ENCODE assay signal across 10 cellular contexts in the genomic region with DNA sequence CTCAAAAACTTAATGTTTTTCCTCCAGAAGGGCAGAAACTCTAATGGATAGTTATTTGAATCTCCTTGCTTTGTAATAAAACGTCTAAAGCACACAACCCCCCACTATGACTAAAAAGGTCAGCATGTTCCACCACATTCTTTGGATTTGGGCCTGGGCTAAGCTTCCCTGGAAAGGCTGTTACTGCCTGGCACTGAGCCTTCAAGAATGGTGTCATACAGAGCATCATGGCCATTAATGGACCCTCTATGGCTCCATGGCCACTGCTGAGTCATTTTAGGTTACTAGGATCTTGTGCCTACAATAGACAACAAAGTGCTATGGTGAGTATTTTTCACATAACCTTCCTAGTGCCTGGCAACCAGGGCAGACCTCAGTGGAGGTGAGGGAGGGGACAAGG.
A peak's percentile ranks its signal among the peaks of the same experiment; 100 is the strongest.
DNase-seq lines count a peak whose midpoint lies in the region; ATAC-seq and TF ChIP-seq lines count a peak whose summit lies in the region.
"Had no signal": no experiment of that assay in that cellular context is flagged by ENCODE, and none has a peak within 500 bp of the region (broad histone marks: within the 10 kb centered on the region; RNA-seq: fewer than 3 reads in every experiment).

No MANE protein-coding gene starts in this region.

- DNase-seq in Right ventricle myocardium inferior (ENCODE audit: missing footprints) = peak; percentile 62
- no peak for DNase-seq in cardiac septum (ENCODE audit: low spot score)
- peak; percentile 60 for DNase-seq in epithelial cell of prostate (ENCODE audit: low read depth, low spot score)
- DNase-seq in mucosa of gallbladder (ENCODE audit: low spot score) = peak; percentile 32
- DNase-seq in aorta = peak; percentile 80 to 86
- DNase-seq in GM13976 (ENCODE audit: low spot score) = no peak
- DNase-seq: 8988T; activated CD8-positive, alpha-beta memory T cell treated with anti-CD3 and anti-CD28 coated beads, Interleukin-2, amount 50 U/mL, for 4 hours had no signal

- H3K36me3 ChIP-seq in aorta (ENCODE audit: control insufficient read depth in 1 of 2, insufficient read depth in 2 of 2, low read length in 1 of 2) = no peaks in the 10 kb centered on the region

- H3K27ac ChIP-seq in epithelial cell of prostate (peak overlapping the region; percentile 18), aorta (ENCODE audit: low read depth in 1 of 2, low read length in 2 of 2) (peak overlapping the region; percentile 77 to 98)

- no peak for TF ChIP-seq CTCF in GM13976 (IDR thresholded peaks at IDR 0.05; ENCODE audit: borderline replicate concordance, control extremely low read depth, extremely low read depth, insufficient read depth, missing control alignments)

- in situ Hi-C loops in GM13976 (cut with MboI; ENCODE audit: low sequenced_read_pairs, unreplicated experiment) = no loop called here

- H3K9me3 ChIP-seq in aorta (ENCODE audit: control insufficient read depth, low read length) = no peaks in the 10 kb centered on the region

- ATAC-seq in Right ventricle myocardium inferior (peak; percentile 75), aorta (ENCODE audit: low FRiP score) (peak; percentile 93), GM18498 (IDR thresholded peaks at IDR 0.05; ENCODE audit: unreplicated experiment) (no peak), GM21423 (IDR thresholded peaks at IDR 0.05; ENCODE audit: unreplicated experiment) (no peak)

- peaks cover 2 to 3% of the 10 kb centered on the region in 2 donors for H3K4me1 ChIP-seq in aorta (ENCODE audit: control insufficient read depth in 1 of 2, insufficient read depth in 2 of 2, low read length in 2 of 2)

- no peak overlapping the region for H3K4me3 ChIP-seq in aorta (ENCODE audit: low read length in 2 of 2)

- intact Hi-C loops in Right ventricle myocardium inferior (cut with DNase I) (no loop called here), cardiac septum (cut with DNase I) (no loop called here), aorta (cut with DNase I) (no loop called here)

- H3K27me3 ChIP-seq in aorta (ENCODE audit: control insufficient read depth in 1 of 2, insufficient read depth in 2 of 2, low read length in 1 of 2) = no peaks in the 10 kb centered on the region

- WGBS in aorta, 2 donors = 0 to 2% methylated on average over 1 of the region's 1 CpG

Comparison
In these comparisons a context has a peak if more than half of its experiments do, and no peak if none do; other contexts are left out.
1. DNase-seq: peak in Right ventricle myocardium inferior (single experiment), epithelial cell of prostate (single experiment), mucosa of gallbladder (single experiment) and aorta (2 of 2); none in cardiac septum (single experiment) and GM13976 (single experiment).
2. ATAC-seq: peak in Right ventricle myocardium inferior (single experiment) and aorta (single experiment); none in GM18498 (single experiment) and GM21423 (single experiment).